15 cellular contexts compared by ENCODE assay signal in genomic region chrX:153948847-153949819, GRCh38. TPM values are rescaled to one million over a fixed set of nuclear protein-coding genes. Genes with fewer than 3 reads are reported as not detected.
DNase-seq lines count a peak whose midpoint lies in the region; ATAC-seq and TF ChIP-seq lines count a peak whose summit lies in the region.
"Had no signal": no experiment of that assay in that cellular context is flagged by ENCODE, and none has a peak within 500 bp of the region (broad histone marks: within the 10 kb centered on the region; RNA-seq: fewer than 3 reads in every experiment).

No MANE protein-coding gene starts in this region.

- H3K79me2 ChIP-seq in neural progenitor cell (ENCODE audit: low read depth) (peaks cover 11% of the 10 kb centered on the region), osteoblast (ENCODE audit: insufficient read depth, low read length) (no peaks in the 10 kb centered on the region)

- TF ChIP-seq CTCF in CD8-positive, alpha-beta T cell (IDR thresholded peaks at IDR 0.05) = no peak
- TF ChIP-seq CTCF in neural progenitor cell (IDR thresholded peaks at IDR 0.05) = no peak
- no peak for TF ChIP-seq CTCF in HFFc6 (IDR thresholded peaks at IDR 0.05)
- TF ChIP-seq CTCF in osteoblast (IDR thresholded peaks at IDR 0.05; ENCODE audit: extremely low read depth, low read depth, low read length) = no peak

- H3K4me2 ChIP-seq in neural progenitor cell = no peak overlapping the region
- H3K4me2 ChIP-seq in osteoblast (ENCODE audit: insufficient read depth, low read length) = no peak overlapping the region

- no peak for ATAC-seq in CD8-positive, alpha-beta T cell
- ATAC-seq: HCT116 had no signal

- CTCF ChIA-PET in CD8-positive, alpha-beta T cell (lab: Charles Lee) = interaction anchor here (0.9 to 8.4 kb wide), 8 partner anchors 9 to 1007 kb away, joined by 3 to 205 read pairs (median 10); partner anchors contain the start of genes ARHGAP4 and PLXNB3

- H3K4me1 Mint-ChIP-seq in CD8-positive, alpha-beta T cell (ENCODE audit: low read depth) = peaks cover 16% of the 10 kb centered on the region
- peaks cover 7 to 13% (median 10%) of the 10 kb centered on the region in 3 donors for H3K4me1 Mint-ChIP-seq in IgD-negative memory B cell
- H3K4me1 Mint-ChIP-seq in neural progenitor cell = peaks cover 34% of the 10 kb centered on the region
- H3K4me1 Mint-ChIP-seq in HFFc6 (ENCODE audit: low read depth) = 0 out of 2 replicates have a peak, but pooled peaks cover 5% of the 10 kb centered on the region

- H3K27me3 ChIP-seq in CD8-positive, alpha-beta T cell (ENCODE audit: insufficient read depth, low read length) = no peaks in the 10 kb centered on the region
- H3K27me3 ChIP-seq in duodenal mucosa (ENCODE audit: control insufficient read depth in 1 of 2, insufficient read depth in 2 of 2, low read length in 2 of 2) (no peaks in the 10 kb centered on the region), neural progenitor cell (no peaks in the 10 kb centered on the region), osteoblast (ENCODE audit: insufficient read depth, low read length) (no peaks in the 10 kb centered on the region)
- H3K27me3 ChIP-seq: ovary had no signal

- no peak overlapping the region for H3K4me3 ChIP-seq in CD8-positive, alpha-beta T cell (ENCODE audit: low read depth, low read length)
- H3K4me3 ChIP-seq in duodenal mucosa (ENCODE audit: low read depth in 1 of 2, low read length in 2 of 2) (no peak overlapping the region), neural progenitor cell (no peak overlapping the region), osteoblast (ENCODE audit: insufficient read depth, low read length) (no peak overlapping the region)
- H3K4me3 ChIP-seq: ovary had no signal

- H3F3A ChIP-seq in neural progenitor cell (ENCODE audit: low read depth) = peaks cover 33% of the 10 kb centered on the region

- intact Hi-C loops in CD8-positive, alpha-beta T cell (cut with DNase I, micrococcal nuclease) = no loop called here

- no peak for DNase-seq in CD8-positive, alpha-beta T cell
- DNase-seq in neural progenitor cell (ENCODE audit: low spot score) = peak; percentile 37
- no peak for DNase-seq in HFFc6
- no peak for DNase-seq in NCI-H345 treated with DMSO at 0.1 percent for 48 hours (lab: John Stamatoyannopoulos, UW; ENCODE audit: unreplicated experiment)
- no peak for DNase-seq in osteoblast (ENCODE audit: insufficient read length, low spot score, missing footprints)
- DNase-seq in MV-4-11 (lab: John Stamatoyannopoulos, UW) = no peak
- DNase-seq: activated B cell treated with CpG ODN at 0.5 μM for 24 hours, Caco-2, NCI-H226, trophoblast cell had no signal

- H3K9ac ChIP-seq in duodenal mucosa (ENCODE audit: low read depth in 1 of 2, low read length in 2 of 2) (no peak overlapping the region), neural progenitor cell (no peak overlapping the region)

- no peaks in the 10 kb centered on the region for H3K27me3 Mint-ChIP-seq in CD8-positive, alpha-beta T cell (ENCODE audit: low read depth)
- peaks cover 1% of the 10 kb centered on the region for H3K27me3 Mint-ChIP-seq in IgD-negative memory B cell
- peaks cover 12% of the 10 kb centered on the region for H3K27me3 Mint-ChIP-seq in neural progenitor cell (ENCODE audit: insufficient read depth, low read depth)
- peaks cover 2% of the 10 kb centered on the region for H3K27me3 Mint-ChIP-seq in HFFc6 (ENCODE audit: insufficient read depth)
- H3K27me3 Mint-ChIP-seq: activated B cell treated with CpG ODN at 0.5 μM for 24 hours had no signal

- H2AFZ ChIP-seq in neural progenitor cell (replicated peaks) (no peak overlapping the region), osteoblast (ENCODE audit: low read length) (no peak overlapping the region)

- peak overlapping the region; percentile 18 for H3K4me3 Mint-ChIP-seq in CD8-positive, alpha-beta T cell
- H3K4me3 Mint-ChIP-seq in IgD-negative memory B cell (peak overlapping the region in 1 of 4 donors; percentile 22), neural progenitor cell (peak overlapping the region; percentile 44), HFFc6 (no peak overlapping the region)
- H3K4me3 Mint-ChIP-seq: activated B cell treated with CpG ODN at 0.5 μM for 24 hours had no signal

- H4K20me1 ChIP-seq in neural progenitor cell (ENCODE audit: low read depth) (peaks cover 6% of the 10 kb centered on the region), osteoblast (ENCODE audit: insufficient read depth, low read length) (no peaks in the 10 kb centered on the region)

- H3K27ac Mint-ChIP-seq in CD8-positive, alpha-beta T cell = peak overlapping the region; percentile 55
- H3K27ac Mint-ChIP-seq in IgD-negative memory B cell = peak overlapping the region in 2 of 3 donors; percentile 23 to 35
- H3K27ac Mint-ChIP-seq in neural progenitor cell = peak overlapping the region; percentile 74
- H3K27ac Mint-ChIP-seq in HFFc6 = no peak overlapping the region
- H3K27ac Mint-ChIP-seq: activated B cell treated with CpG ODN at 0.5 μM for 24 hours had no signal

- POLR2A ChIA-PET in CD8-positive, alpha-beta T cell (lab: Charles Lee) = interaction anchor here (1.2 to 9.3 kb wide), 3 partner anchors 19 to 23 kb away, joined by 3 to 100 read pairs (median 13); partner anchors contain the start of gene ARHGAP4

- H3K36me3 Mint-ChIP-seq in CD8-positive, alpha-beta T cell = peaks cover 30% of the 10 kb centered on the region
- H3K36me3 Mint-ChIP-seq in IgD-negative memory B cell (peaks cover 2% of the 10 kb centered on the region), neural progenitor cell (peaks cover 24% of the 10 kb centered on the region), HFFc6 (ENCODE audit: low read depth) (peaks cover 5% of the 10 kb centered on the region)

- no peak overlapping the region for H3K27ac ChIP-seq in CD8-positive, alpha-beta T cell (ENCODE audit: low read depth, low read length)
- H3K27ac ChIP-seq in duodenal mucosa (ENCODE audit: low read depth, low read length) (peak overlapping the region; percentile 10), neural progenitor cell (peak overlapping the region; percentile 80), osteoblast (ENCODE audit: low read depth, low read length) (no peak overlapping the region)
- H3K27ac ChIP-seq: epithelial cell of prostate had no signal

- H3K9me3 Mint-ChIP-seq in CD8-positive, alpha-beta T cell = no peaks in the 10 kb centered on the region
- H3K9me3 Mint-ChIP-seq in IgD-negative memory B cell = no peaks in the 10 kb centered on the region
- no peaks in the 10 kb centered on the region for H3K9me3 Mint-ChIP-seq in neural progenitor cell
- no peaks in the 10 kb centered on the region for H3K9me3 Mint-ChIP-seq in HFFc6
- H3K9me3 Mint-ChIP-seq: activated B cell treated with CpG ODN at 0.5 μM for 24 hours had no signal

- peaks cover 35% of the 10 kb centered on the region for H3K4me1 ChIP-seq in CD8-positive, alpha-beta T cell (ENCODE audit: insufficient read depth, low read length)
- peaks cover 0 to 3% of the 10 kb centered on the region in 2 donors for H3K4me1 ChIP-seq in duodenal mucosa (ENCODE audit: control insufficient read depth in 1 of 2, insufficient read depth in 2 of 2, low read length in 2 of 2)
- H3K4me1 ChIP-seq in neural progenitor cell = peaks cover 6% of the 10 kb centered on the region
- H3K4me1 ChIP-seq in osteoblast (ENCODE audit: insufficient read depth, low read length) = no peaks in the 10 kb centered on the region
- H3K4me1 ChIP-seq: Caco-2 had no signal

- H3K9me3 ChIP-seq in CD8-positive, alpha-beta T cell (ENCODE audit: low read length) = no peaks in the 10 kb centered on the region
- no peaks in the 10 kb centered on the region for H3K9me3 ChIP-seq in duodenal mucosa (ENCODE audit: control insufficient read depth in 1 of 2, low read length in 2 of 2)
- H3K9me3 ChIP-seq in neural progenitor cell (ENCODE audit: low read depth) = no peaks in the 10 kb centered on the region
- no peaks in the 10 kb centered on the region for H3K9me3 ChIP-seq in osteoblast (ENCODE audit: low read depth, low read length)
- H3K9me3 ChIP-seq: Caco-2, ovary had no signal

- peaks cover 18% of the 10 kb centered on the region for H3K36me3 ChIP-seq in CD8-positive, alpha-beta T cell (ENCODE audit: insufficient read depth, low read length)
- peaks cover 8 to 41% of the 10 kb centered on the region in 2 donors for H3K36me3 ChIP-seq in duodenal mucosa (ENCODE audit: control insufficient read depth in 1 of 2, insufficient read depth in 2 of 2, low read length in 2 of 2)
- no peaks in the 10 kb centered on the region for H3K36me3 ChIP-seq in neural progenitor cell
- H3K36me3 ChIP-seq in osteoblast (ENCODE audit: insufficient read depth, low read length) = peaks cover 44% of the 10 kb centered on the region
- H3K36me3 ChIP-seq: ovary had no signal

RNA-seq across cellular contexts. Expression of gene RENBP, which starts 4.7 kb away (rescaled TPM):
- 1 to 10 TPM; 6.2 to 6.3 TPM for total RNA-seq in CD8-positive, alpha-beta T cell
- polyA plus RNA-seq in IgD-negative memory B cell = 1.2 TPM
- total RNA-seq in neural progenitor cell (ENCODE audit: low replicate concordance) (5.4 and 9.3 TPM in 2 replicates), osteoblast (6.5 TPM in 2 replicates)
- total RNA-seq in HFFc6 (2021; fragmentation: NEBNext Ultra II Directional; extraction: Animal tissue kit (Norgen Biotek cat#: 25700)) = under 1 TPM in 4 of 6 experiments, not detected in 2; 0.23 to 0.75 (median 0.40) TPM

RNA-seq across cellular contexts. Expression of gene NAA10, which starts 14.3 kb away (rescaled TPM):
- 10 to 100 TPM; 34.4 to 35.3 TPM for total RNA-seq in CD8-positive, alpha-beta T cell
- 91.4 TPM for polyA plus RNA-seq in IgD-negative memory B cell
- 55.5 and 113 TPM in 2 replicates for total RNA-seq in neural progenitor cell (ENCODE audit: low replicate concordance)
- 100 to 1,000 TPM; 130 to 160 (median 146) TPM for total RNA-seq in HFFc6 (2021; fragmentation: NEBNext Ultra II Directional; extraction: Animal tissue kit (Norgen Biotek cat#: 25700))
- total RNA-seq in osteoblast = 43.4 and 46.3 TPM in 2 replicates

RNA-seq across cellular contexts. Expression of gene HCFC1, which starts 22.5 kb away (rescaled TPM):
- total RNA-seq in CD8-positive, alpha-beta T cell = 10 to 100 TPM; 49.1 to 56.3 TPM
- polyA plus RNA-seq in IgD-negative memory B cell = 12.2 TPM
- total RNA-seq in neural progenitor cell (ENCODE audit: low replicate concordance) (20.7 and 57.7 TPM in 2 replicates), osteoblast (22.1 and 24.6 TPM in 2 replicates)
- total RNA-seq in HFFc6 (2021; fragmentation: NEBNext Ultra II Directional; extraction: Animal tissue kit (Norgen Biotek cat#: 25700)) = 10 to 100 TPM; 52.1 to 62.1 (median 59.0) TPM

RNA-seq across cellular contexts. Expression of gene ARHGAP4, which starts 23.1 kb away (rescaled TPM):
- total RNA-seq in CD8-positive, alpha-beta T cell = 100 to 1,000 TPM; 432 to 440 TPM
- 123 TPM for polyA plus RNA-seq in IgD-negative memory B cell
- total RNA-seq in neural progenitor cell (ENCODE audit: low replicate concordance) (5.1 and 17.9 TPM in 2 replicates), osteoblast (0.88 and 1.4 TPM in 2 replicates)
- total RNA-seq in HFFc6 (2021; fragmentation: NEBNext Ultra II Directional; extraction: Animal tissue kit (Norgen Biotek cat#: 25700)) = under 1 TPM; 0.18 to 0.63 (median 0.48) TPM

RNA-seq across cellular contexts. Expression of gene TMEM187, which starts 23.4 kb away (rescaled TPM):
- total RNA-seq in CD8-positive, alpha-beta T cell = 1 to 10 TPM; 1.6 to 3.2 TPM
- polyA plus RNA-seq in IgD-negative memory B cell = 7.1 TPM
- 2.4 and 6.8 TPM in 2 replicates for total RNA-seq in neural progenitor cell (ENCODE audit: low replicate concordance)
- total RNA-seq in HFFc6 (2021; fragmentation: NEBNext Ultra II Directional; extraction: Animal tissue kit (Norgen Biotek cat#: 25700)) = 1 to 10 TPM; 3.1 to 8.0 (median 5.7) TPM
- 6.9 and 8.5 TPM in 2 replicates for total RNA-seq in osteoblast

Comparison
In these comparisons a context has a peak if more than half of its experiments do, and no peak if none do; other contexts are left out.
1. H3K27ac ChIP-seq: peak in duodenal mucosa (single experiment) and neural progenitor cell (single experiment); none in CD8-positive, alpha-beta T cell (single experiment) and osteoblast (single experiment).